8 cellular contexts compared by ENCODE assay signal in the genomic region with DNA sequence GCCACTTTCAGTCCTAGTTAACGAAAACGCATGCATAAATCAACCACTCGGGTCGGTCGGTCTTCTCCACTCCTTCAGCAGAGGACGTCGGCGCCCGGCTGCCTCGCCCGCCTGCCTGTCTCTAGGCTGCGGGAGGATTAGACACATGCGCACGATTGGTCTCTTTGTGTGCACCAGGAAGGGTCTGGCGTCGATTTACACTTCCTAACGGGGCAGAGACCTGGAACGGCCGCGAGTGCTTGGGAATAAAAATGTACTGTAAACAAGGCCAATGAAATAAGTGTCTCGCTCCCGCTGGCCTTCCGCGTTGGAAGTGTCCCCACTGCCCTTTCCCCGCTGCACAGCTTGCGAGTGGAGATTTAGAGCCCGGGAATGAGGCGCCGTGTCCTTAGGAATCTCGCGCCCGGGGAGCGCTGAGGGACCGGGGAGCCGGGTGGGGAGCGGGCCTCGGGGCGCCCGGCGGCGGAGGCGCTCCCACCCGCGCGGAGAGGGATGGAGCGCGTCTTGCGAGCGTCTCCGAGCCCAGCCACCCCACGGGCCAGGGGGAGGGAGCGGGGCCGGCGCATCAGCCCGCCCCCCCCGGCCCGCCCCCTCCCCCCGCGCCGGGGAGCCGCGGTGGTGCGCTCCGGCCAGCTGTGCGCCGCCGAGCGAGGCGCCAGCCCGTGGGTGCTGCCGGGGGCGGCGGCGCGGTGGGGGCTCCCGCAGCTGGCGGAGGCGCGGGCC. TPM values are rescaled to one million over a fixed set of nuclear protein-coding genes. Genes with fewer than 3 reads are reported as not detected.
A peak's percentile ranks its signal among the peaks of the same experiment; 100 is the strongest.
DNase-seq lines count a peak whose midpoint lies in the region; ATAC-seq, FAIRE-seq and TF ChIP-seq lines count a peak whose summit lies in the region.

A gene (plus strand): TSS at position 636 of the 723 bp plus-strand sequence.

- peaks cover 8% of the 10 kb centered on the region for H3K9me3 Mint-ChIP-seq in astrocyte (ENCODE audit: unreplicated experiment)

- H3K27me3 ChIP-seq in astrocyte (ENCODE audit: insufficient read depth, low read length) = peaks cover 16% of the 10 kb centered on the region
- H3K27me3 ChIP-seq in left ventricle myocardium inferior (ENCODE audit: low read depth) = peaks cover 29% of the 10 kb centered on the region

- H3K27ac ChIP-seq in astrocyte (ENCODE audit: low read depth, low read length) (peak within 1 kb of the TSS; percentile 34), left ventricle myocardium inferior (replicated peaks) (peak within 1 kb of the TSS; percentile 88)

- peaks cover 3% of the 10 kb centered on the region for H3K36me3 Mint-ChIP-seq in astrocyte (ENCODE audit: low read depth, unreplicated experiment)

- H3K4me3 ChIP-seq in astrocyte (ENCODE audit: insufficient read depth, low read depth, low read length) = peak within 1 kb of the TSS; percentile 83
- H3K4me3 ChIP-seq in left ventricle myocardium inferior = peak within 1 kb of the TSS; percentile 79

- no peaks in the 10 kb centered on the region for H3K9me3 ChIP-seq in astrocyte (ENCODE audit: insufficient read depth, low read depth, low read length)
- peaks cover 4% of the 10 kb centered on the region for H3K9me3 ChIP-seq in left ventricle myocardium inferior (replicated peaks)

- no peaks in the 10 kb centered on the region for H3K79me2 ChIP-seq in astrocyte (ENCODE audit: insufficient read depth, low read length)

- intact Hi-C loops in left ventricle myocardium inferior (cut with micrococcal nuclease) (no loop called here), posterior cingulate gyrus (cut with DNase I) (no loop called here)

- no peaks in the 10 kb centered on the region for H4K20me1 ChIP-seq in astrocyte (ENCODE audit: insufficient read depth, low read length)

- no peak for TF ChIP-seq CTCF in astrocyte (IDR thresholded peaks at IDR 0.05; ENCODE audit: insufficient read depth, low read depth, low read length)
- TF ChIP-seq CTCF in left ventricle myocardium inferior (IDR thresholded peaks at IDR 0.05; ENCODE audit: borderline replicate concordance) = no peak

- DNase-seq in NCI-H2196 (lab: John Stamatoyannopoulos, UW; ENCODE audit: unreplicated experiment) (peak; percentile 81), astrocyte (ENCODE audit: low read depth) (peak; percentile 81), left ventricle myocardium inferior (peak; percentile 66), posterior cingulate gyrus (peak; percentile 42 to 94 (median 64)), NOMO-1 treated with dmso at 0.1 percent for 144 hours (lab: John Stamatoyannopoulos, UW; ENCODE audit: unreplicated experiment) (no peak)

- H2AFZ ChIP-seq in astrocyte (ENCODE audit: low read depth, low read length) = peak within 1 kb of the TSS; percentile 99

- peaks cover 4% of the 10 kb centered on the region for H3K4me1 Mint-ChIP-seq in astrocyte (ENCODE audit: low read depth, unreplicated experiment)

- peak within 1 kb of the TSS; percentile 97 for H3K4me2 ChIP-seq in astrocyte (ENCODE audit: low read length)

- H3K36me3 ChIP-seq in astrocyte (ENCODE audit: insufficient read depth, low read length) (no peaks in the 10 kb centered on the region), left ventricle myocardium inferior (no peaks in the 10 kb centered on the region)

- H3K9ac ChIP-seq in astrocyte (ENCODE audit: low read length) = peak within 1 kb of the TSS; percentile 82

- peak within 1 kb of the TSS; percentile 88 for H3K4me3 Mint-ChIP-seq in astrocyte (ENCODE audit: unreplicated experiment)

- ATAC-seq in GM18909 (IDR thresholded peaks at IDR 0.05; ENCODE audit: poor library complexity, unreplicated experiment) (peak; percentile 45), HG03565 (IDR thresholded peaks at IDR 0.05; ENCODE audit: unreplicated experiment) (no peak), HG02678 (IDR thresholded peaks at IDR 0.05; ENCODE audit: unreplicated experiment) (no peak)

- H3K4me1 ChIP-seq in astrocyte (ENCODE audit: insufficient read depth, low read length) (peaks cover 5% of the 10 kb centered on the region), left ventricle myocardium inferior (peaks cover 22% of the 10 kb centered on the region)

- H3K27ac Mint-ChIP-seq in astrocyte (ENCODE audit: unreplicated experiment) = peak within 1 kb of the TSS; percentile 45

- FAIRE-seq in astrocyte (lab: Jason Lieb, UNC) = no peak

- H3K27me3 Mint-ChIP-seq in astrocyte (ENCODE audit: low read depth, unreplicated experiment) = peaks cover 26% of the 10 kb centered on the region

RNA-seq across cellular contexts. Expression of the gene that starts here (rescaled TPM):
- total RNA-seq in astrocyte = 2.9 and 3.1 TPM in 2 replicates
- 0.96 TPM for total RNA-seq in left ventricle myocardium inferior

Comparison
In these comparisons a context has a peak if more than half of its experiments do, and no peak if none do; other contexts are left out.
1. Peak in DNase-seq, H3K4me3 ChIP-seq and H3K27ac ChIP-seq in left ventricle myocardium inferior; RNA of the gene not detected or under 1 TPM.